8 cellular contexts compared by ENCODE assay signal in the genomic region with DNA sequence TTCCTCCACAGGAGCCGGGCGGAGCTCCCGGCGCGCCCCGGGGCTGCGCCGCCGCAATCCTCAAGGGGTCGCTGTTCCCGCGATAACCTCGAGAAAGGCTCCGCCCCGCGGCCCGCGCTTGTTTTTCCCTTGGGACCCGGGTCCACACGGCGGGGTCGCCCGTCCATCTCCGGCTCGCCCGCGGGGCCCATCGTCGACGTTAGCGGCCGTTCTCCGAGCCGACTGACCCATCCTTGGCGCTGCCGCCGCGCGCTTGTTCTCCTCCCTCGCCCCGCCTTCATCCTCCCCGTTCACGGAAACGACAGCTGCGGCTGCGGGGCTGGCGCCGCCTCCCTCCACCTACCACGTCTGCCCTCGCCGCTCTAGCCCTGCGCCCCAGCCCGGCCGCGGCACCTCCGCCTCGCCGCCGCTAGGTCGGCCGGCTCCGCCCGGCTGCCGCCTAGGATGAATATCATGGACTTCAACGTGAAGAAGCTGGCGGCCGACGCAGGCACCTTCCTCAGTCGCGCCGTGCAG. TPM values are rescaled to one million over a fixed set of nuclear protein-coding genes. Genes with fewer than 3 reads are reported as not detected.
DNase-seq lines count a peak whose midpoint lies in the region; ATAC-seq and TF ChIP-seq lines count a peak whose summit lies in the region.

Gene SH3GLB1 (plus strand): TSS at position 121 of the 516 bp plus-strand sequence. CDS start 324 bp downstream, at position 445.

- H3K27ac Mint-ChIP-seq in type B pancreatic cell = peak within 1 kb of the TSS; percentile 98

- no peaks in the 10 kb centered on the region for H3K9me3 Mint-ChIP-seq in type B pancreatic cell

- peaks cover 17% of the 10 kb centered on the region for H3K4me1 Mint-ChIP-seq in type B pancreatic cell (ENCODE audit: unreplicated experiment)

- peak within 1 kb of the TSS; percentile 92 for H3K4me3 ChIP-seq in adipocyte (ENCODE audit: low read length)

- TF ChIP-seq CTCF in GM13976 (IDR thresholded peaks at IDR 0.05; ENCODE audit: borderline replicate concordance, control extremely low read depth, extremely low read depth, insufficient read depth, missing control alignments) = peak; percentile 95
- peak; percentile 92 for TF ChIP-seq CTCF in type B pancreatic cell (conservative IDR thresholded peaks at IDR 0.05)

- peaks cover 49% of the 10 kb centered on the region for H3K4me1 ChIP-seq in adipocyte (ENCODE audit: control insufficient read depth, insufficient read depth, low read length)

- H3K9ac ChIP-seq in adipocyte (ENCODE audit: low read length) = peak within 1 kb of the TSS; percentile 99

- peak within 1 kb of the TSS; percentile 100 for H3K4me3 Mint-ChIP-seq in type B pancreatic cell

- no peaks in the 10 kb centered on the region for H3K27me3 ChIP-seq in adipocyte (replicated peaks; ENCODE audit: control insufficient read depth, insufficient read depth, low read length)

- peaks cover 10% of the 10 kb centered on the region for H3K27me3 Mint-ChIP-seq in type B pancreatic cell

- no peaks in the 10 kb centered on the region for H3K36me3 Mint-ChIP-seq in type B pancreatic cell

- in situ Hi-C loops in GM13976 (cut with MboI; ENCODE audit: low sequenced_read_pairs, unreplicated experiment) = no loop called here

- peak; percentile 92 for ATAC-seq in HG02840 (IDR thresholded peaks at IDR 0.05; ENCODE audit: low FRiP score, unreplicated experiment)

- H3K36me3 ChIP-seq in adipocyte (ENCODE audit: control insufficient read depth, insufficient read depth, low read length, severe bottlenecking) = no peaks in the 10 kb centered on the region

- no peaks in the 10 kb centered on the region for H3K9me3 ChIP-seq in adipocyte (ENCODE audit: control insufficient read depth, low read length)

- DNase-seq in GM13976 (ENCODE audit: low spot score) (peak; percentile 89), NCI-H1417 treated with DMSO at 0.1 percent for 48 hours (lab: John Stamatoyannopoulos, UW) (peak; percentile 68), T follicular helper cell (ENCODE audit: low read depth) (peak; percentile 82), adipocyte (ENCODE audit: low read depth) (peak; percentile 95), cardiac septum (ENCODE audit: low spot score) (peak; percentile 96), posterior cingulate gyrus (peak; percentile 79 to 98 (median 90)), type B pancreatic cell (ENCODE audit: extremely low spot score, unreplicated experiment) (peak; percentile 96)

- intact Hi-C loops in cardiac septum (cut with DNase I) = loop anchor here (2.0 to 10.0 kb wide), 5 partner anchors 70 to 380 kb away; partner anchors contain the start of genes HS2ST1, ODF2L and SELENOF
- intact Hi-C loops in posterior cingulate gyrus (cut with DNase I) = loop anchor here (1.0 to 10.0 kb wide), 3 partner anchors 210 to 380 kb away; partner anchors contain the start of genes HS2ST1, ODF2L and SELENOF

RNA-seq across cellular contexts. Expression of gene SH3GLB1, which starts in this region (rescaled TPM):
- 160 TPM for total RNA-seq in cardiac septum
- total RNA-seq in type B pancreatic cell (ENCODE audit: low replicate concordance) = 47.5 and 52.6 TPM in 2 replicates

Comparison
In these comparisons a context has a peak if more than half of its experiments do, and no peak if none do; other contexts are left out.
1. Peak in every context shown above with its lines: DNase-seq, ATAC-seq and H3K4me3 ChIP-seq.